Comparison of ENCODE assay signal across 8 cellular contexts in genomic region chr13:41263261-41263971, GRCh38. TPM values are rescaled to one million over a fixed set of nuclear protein-coding genes. Genes with fewer than 3 reads are reported as not detected.
DNase-seq lines count a peak whose midpoint lies in the region; ATAC-seq and TF ChIP-seq lines count a peak whose summit lies in the region.

MTRF1 (minus strand) TSS chr13:41263576; CDS start chr13:41260907, 2,669 bp downstream.

- H3K9me3 Mint-ChIP-seq in type B pancreatic cell = no peaks in the 10 kb centered on the region

- TF ChIP-seq CTCF in GM12865 (IDR thresholded peaks at IDR 0.05; ENCODE audit: insufficient read depth, low read depth, low read length, missing control alignments) (no peak), cardiac muscle cell (IDR thresholded peaks at IDR 0.05; ENCODE audit: low read depth, low read length) (no peak), type B pancreatic cell (conservative IDR thresholded peaks at IDR 0.05) (no peak)

- H3K4me3 ChIP-seq in GM12865 (ENCODE audit: low read depth, low read length) = peak within 1 kb of the TSS; percentile 86
- peak within 1 kb of the TSS; percentile 57 for H3K4me3 ChIP-seq in cardiac muscle cell

- DNase-seq in GM12865 (ENCODE audit: low read depth) = peak; percentile 85
- DNase-seq in NCI-H1105 treated with DMSO at 0.1 percent for 48 hours (lab: John Stamatoyannopoulos, UW) = peak; percentile 65
- DNase-seq in SW 1271 (lab: John Stamatoyannopoulos, UW) = peak; percentile 31 to 83
- DNase-seq in activated naive CD8-positive, alpha-beta T cell treated with anti-CD3 and anti-CD28 coated beads, Interleukin-2, amount 50 U/mL, for 16 hours (ENCODE audit: low read depth, low spot score) = peak; percentile 55
- DNase-seq in cardiac muscle cell (ENCODE audit: low read depth in 1 of 2, low spot score in 1 of 2) = peak; percentile 77 to 83
- peak; percentile 79 to 97 (median 84) for DNase-seq in posterior cingulate gyrus
- peak; percentile 71 for DNase-seq in type B pancreatic cell (ENCODE audit: extremely low spot score, unreplicated experiment)

- H3K4me1 ChIP-seq in cardiac muscle cell (ENCODE audit: low read depth) = no peaks in the 10 kb centered on the region

- H3K4me1 Mint-ChIP-seq in type B pancreatic cell (ENCODE audit: unreplicated experiment) = no peaks in the 10 kb centered on the region

- intact Hi-C loops in posterior cingulate gyrus (cut with DNase I) = loop anchor here (5.0 kb wide), 3 partner anchors 49 to 131 kb away; partner anchors contain the start of genes KBTBD6 and NAA16

- peak; percentile 95 for ATAC-seq in HG02678 (IDR thresholded peaks at IDR 0.05; ENCODE audit: unreplicated experiment)

- H3K4me3 Mint-ChIP-seq in type B pancreatic cell = peak within 1 kb of the TSS; percentile 95

- H3K27me3 Mint-ChIP-seq in type B pancreatic cell = no peaks in the 10 kb centered on the region

- H3K9me3 ChIP-seq in cardiac muscle cell (ENCODE audit: low read depth) = peaks cover 4% of the 10 kb centered on the region

- peak within 1 kb of the TSS; percentile 54 for H3K27ac ChIP-seq in cardiac muscle cell

- H3K27me3 ChIP-seq in cardiac muscle cell = no peaks in the 10 kb centered on the region

- H3K36me3 Mint-ChIP-seq in type B pancreatic cell = peaks cover 15% of the 10 kb centered on the region

- peaks cover 7% of the 10 kb centered on the region for H3K36me3 ChIP-seq in cardiac muscle cell

- peak within 1 kb of the TSS; percentile 89 for H3K27ac Mint-ChIP-seq in type B pancreatic cell

RNA-seq across cellular contexts. Expression of gene MTRF1, which starts in this region (rescaled TPM):
- 6.6 and 8.4 TPM in 2 replicates for total RNA-seq in cardiac muscle cell
- polyA plus RNA-seq in cardiac muscle cell = 11.0 and 14.8 TPM in 2 replicates
- 14.4 and 18.2 TPM in 2 replicates for total RNA-seq in type B pancreatic cell (ENCODE audit: low replicate concordance)

Comparison
In these comparisons a context has a peak if more than half of its experiments do, and no peak if none do; other contexts are left out.
1. Peak in every context shown above with its lines: DNase-seq, ATAC-seq, H3K4me3 ChIP-seq and H3K27ac ChIP-seq.